ENCODE assay signal across 20 cellular contexts in the genomic region with DNA sequence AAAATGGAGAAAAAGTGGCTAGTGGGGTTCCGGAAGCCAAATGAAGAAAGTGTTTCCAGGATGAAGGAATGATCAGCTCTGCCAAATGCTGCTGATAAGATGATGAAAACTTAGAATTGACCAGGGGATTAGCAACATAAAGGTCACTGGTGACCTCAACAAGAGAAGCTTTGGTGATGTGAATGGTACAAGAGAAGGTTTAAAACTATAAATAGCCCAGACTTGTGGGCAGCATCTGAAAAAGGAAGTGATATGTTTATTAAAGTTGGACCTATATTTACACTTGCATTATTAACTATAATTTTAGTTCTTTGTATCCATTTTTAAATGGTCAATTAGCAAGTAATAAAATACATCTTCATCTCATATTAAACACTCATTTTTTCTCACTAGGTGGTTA. TPM values are rescaled to one million over a fixed set of nuclear protein-coding genes. Genes with fewer than 3 reads are reported as not detected.
DNase-seq lines count a peak whose midpoint lies in the region; ATAC-seq and TF ChIP-seq lines count a peak whose summit lies in the region.
"Had no signal": no experiment of that assay in that cellular context is flagged by ENCODE, and none has a peak within 500 bp of the region (broad histone marks: within the 10 kb centered on the region; RNA-seq: fewer than 3 reads in every experiment).

No MANE protein-coding gene starts in this region.

- intact Hi-C loops in lower lobe of right lung (cut with DNase I), result no loop called here

- ATAC-seq in GM18517 (IDR thresholded peaks at IDR 0.05; ENCODE audit: unreplicated experiment) (peak; percentile 81), HG02885 (IDR thresholded peaks at IDR 0.05; ENCODE audit: poor library complexity, unreplicated experiment) (peak; percentile 62), HG03565 (IDR thresholded peaks at IDR 0.05; ENCODE audit: unreplicated experiment) (peak; percentile 68), lower lobe of right lung (no peak)
- ATAC-seq in stimulated activated naive B cell treated with anti-CD40 and anti-IgM and Interleukin-4, amounts not matched to agents 10 μg/mL and 1 μg/mL and 100 μg/mL, for 72 hours (replicated peaks), result peak; percentile 82 to 89
- no peak for ATAC-seq in activated T-cell treated with anti-CD3 and anti-CD28 coated beads, Interleukin-2, amount 50 U/mL, for 72 hours (replicated peaks in 1 of 2)
- ATAC-seq: SK-N-SH treated with all-trans-retinoic acid at 6 μM for 48 hours had no signal

- no peaks in the 10 kb centered on the region for H3K9me3 ChIP-seq in lower lobe of right lung

- peak overlapping the region; percentile 2 to 4 for H3K4me3 Mint-ChIP-seq in stimulated activated naive B cell treated with anti-CD40 and anti-IgM and Interleukin-4, amounts not matched to agents 10 μg/mL and 1 μg/mL and 100 μg/mL, for 72 hours
- H3K4me3 Mint-ChIP-seq in activated T-cell treated with anti-CD3 and anti-CD28 coated beads, Interleukin-2, amount 50 U/mL, for 72 hours, result no peak overlapping the region

- no peaks in the 10 kb centered on the region for H3K27me3 ChIP-seq in lower lobe of right lung (ENCODE audit: low read depth)

- H3K4me1 ChIP-seq in lower lobe of right lung, result no peaks in the 10 kb centered on the region

- no peak overlapping the region for H3K27ac ChIP-seq in lower lobe of right lung
- H3K27ac ChIP-seq: HL-60 had no signal

- no peak for TF ChIP-seq CTCF in lower lobe of right lung (IDR thresholded peaks at IDR 0.05)
- no peak for TF ChIP-seq CTCF in GM10266 (IDR thresholded peaks at IDR 0.05; ENCODE audit: control insufficient read depth, insufficient read depth, low read depth, missing control alignments)

- H3K36me3 ChIP-seq in lower lobe of right lung, result no peaks in the 10 kb centered on the region

- no peaks in the 10 kb centered on the region for H3K9me3 Mint-ChIP-seq in stimulated activated naive B cell treated with anti-CD40 and anti-IgM and Interleukin-4, amounts not matched to agents 10 μg/mL and 1 μg/mL and 100 μg/mL, for 72 hours
- no peaks in the 10 kb centered on the region for H3K9me3 Mint-ChIP-seq in activated T-cell treated with anti-CD3 and anti-CD28 coated beads, Interleukin-2, amount 50 U/mL, for 72 hours

- peaks cover 18 to 31% of the 10 kb centered on the region in 2 donors for H3K4me1 Mint-ChIP-seq in stimulated activated naive B cell treated with anti-CD40 and anti-IgM and Interleukin-4, amounts not matched to agents 10 μg/mL and 1 μg/mL and 100 μg/mL, for 72 hours
- no peaks in the 10 kb centered on the region for H3K4me1 Mint-ChIP-seq in activated T-cell treated with anti-CD3 and anti-CD28 coated beads, Interleukin-2, amount 50 U/mL, for 72 hours (ENCODE audit: low read depth)

- no peaks in the 10 kb centered on the region for H3K27me3 Mint-ChIP-seq in stimulated activated naive B cell treated with anti-CD40 and anti-IgM and Interleukin-4, amounts not matched to agents 10 μg/mL and 1 μg/mL and 100 μg/mL, for 72 hours
- peaks cover 26% of the 10 kb centered on the region for H3K27me3 Mint-ChIP-seq in activated T-cell treated with anti-CD3 and anti-CD28 coated beads, Interleukin-2, amount 50 U/mL, for 72 hours (ENCODE audit: low read depth)

- no peak overlapping the region for H3K4me3 ChIP-seq in lower lobe of right lung

- no peaks in the 10 kb centered on the region for H3K36me3 Mint-ChIP-seq in stimulated activated naive B cell treated with anti-CD40 and anti-IgM and Interleukin-4, amounts not matched to agents 10 μg/mL and 1 μg/mL and 100 μg/mL, for 72 hours
- H3K36me3 Mint-ChIP-seq in activated T-cell treated with anti-CD3 and anti-CD28 coated beads, Interleukin-2, amount 50 U/mL, for 72 hours (ENCODE audit: insufficient read depth in 2 of 2), result no peaks in the 10 kb centered on the region

- no peak overlapping the region for H3K27ac Mint-ChIP-seq in stimulated activated naive B cell treated with anti-CD40 and anti-IgM and Interleukin-4, amounts not matched to agents 10 μg/mL and 1 μg/mL and 100 μg/mL, for 72 hours
- H3K27ac Mint-ChIP-seq in activated T-cell treated with anti-CD3 and anti-CD28 coated beads, Interleukin-2, amount 50 U/mL, for 72 hours, result no peak overlapping the region

- DNase-seq in stimulated activated naive B cell treated with anti-CD40 and anti-IgM and Interleukin-4, amounts not matched to agents 10 μg/mL and 1 μg/mL and 100 μg/mL, for 72 hours, result no peak
- no peak for DNase-seq in lower lobe of right lung
- no peak for DNase-seq in activated T-cell treated with anti-CD3 and anti-CD28 coated beads, Interleukin-2, amount 50 U/mL, for 72 hours
- no peak for DNase-seq in GM10266 (ENCODE audit: extremely low spot score)
- DNase-seq: COR-L47, GF-D8, NCI-H187 treated with DMSO at 0.1 percent for 48 hours, NCI-H526 treated with DMSO at 0.1 percent for 48 hours, OCI-M1, SHP77 treated with DMSO at 0.1 percent for 48 hours, T-helper 1 cell had no signal

RNA-seq across cellular contexts. Expression of a gene that starts 45.1 kb away (rescaled TPM):
- total RNA-seq in lower lobe of right lung, result not detected
- not detected for total RNA-seq in activated T-cell treated with anti-CD3 and anti-CD28 coated beads, Interleukin-2, amount 50 U/mL, for 72 hours
- total RNA-seq: A673, Daoy, H1, RPMI7951 had no signal

Comparison
In these comparisons a context has a peak if more than half of its experiments do, and no peak if none do; other contexts are left out.
1. ATAC-seq: peak in GM18517 (single experiment), HG02885 (single experiment), HG03565 (single experiment) and stimulated activated naive B cell treated with anti-CD40 and anti-IgM and Interleukin-4, amounts not matched to agents 10 μg/mL and 1 μg/mL and 100 μg/mL, for 72 hours (2 of 2); none in lower lobe of right lung (0 of 2) and activated T-cell treated with anti-CD3 and anti-CD28 coated beads, Interleukin-2, amount 50 U/mL, for 72 hours (0 of 2).
2. H3K4me3 Mint-ChIP-seq: peak in stimulated activated naive B cell treated with anti-CD40 and anti-IgM and Interleukin-4, amounts not matched to agents 10 μg/mL and 1 μg/mL and 100 μg/mL, for 72 hours (2 of 2); none in activated T-cell treated with anti-CD3 and anti-CD28 coated beads, Interleukin-2, amount 50 U/mL, for 72 hours (0 of 2).